In the genomic region with DNA sequence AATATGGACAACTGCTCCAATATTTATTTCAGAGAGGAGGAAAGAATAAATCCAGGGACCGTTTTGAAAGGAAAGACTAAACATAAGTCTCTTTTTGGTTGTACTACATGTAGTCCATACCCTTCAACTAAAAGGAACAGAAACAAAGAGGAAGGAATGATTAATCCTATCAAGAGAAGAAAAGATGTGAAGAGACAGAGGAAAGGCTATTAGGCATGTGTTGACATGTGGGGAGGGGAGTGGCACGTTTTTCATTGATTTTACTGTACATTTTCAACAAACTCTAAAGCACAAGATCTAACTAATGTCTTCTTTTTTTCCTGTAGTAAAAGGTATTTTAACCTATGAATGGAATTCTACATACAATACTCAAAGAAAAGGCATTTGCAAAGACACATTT, we compare ENCODE assay signal across 21 cellular contexts.
DNase-seq lines count a peak whose midpoint lies in the region; TF ChIP-seq lines count a peak whose summit lies in the region.
"Had no signal": no experiment of that assay in that cellular context is flagged by ENCODE, and none has a peak within 500 bp of the region (broad histone marks: within the 10 kb centered on the region; RNA-seq: fewer than 3 reads in every experiment).

No MANE protein-coding gene starts in this region.

- no peak for TF ChIP-seq POLR2A in spleen (IDR thresholded peaks at IDR 0.05)

- CTCF ChIA-PET in A673 (lab: Charles Lee): no interaction called here

- in situ Hi-C loops in HAP-1 (cut with MboI; ENCODE audit: low sequenced_read_pairs): no loop called here

- H3K36me3 Mint-ChIP-seq in nephron (ENCODE audit: low read depth): no peaks in the 10 kb centered on the region
- H3K36me3 Mint-ChIP-seq: CD4-positive, CD25-positive, alpha-beta regulatory T cell; CD8-positive, alpha-beta memory T cell had no signal

- TF ChIP-seq CTCF in A673 (conservative IDR thresholded peaks at IDR 0.05; ENCODE audit: low read depth, low read length) (no peak), epithelial cell of esophagus (IDR thresholded peaks at IDR 0.05; ENCODE audit: insufficient read depth, low read depth, low read length, missing control alignments) (no peak), nephron (IDR thresholded peaks at IDR 0.05; ENCODE audit: unreplicated experiment in 3 of 3) (no peak), spleen (IDR thresholded peaks at IDR 0.05 in 8 of 11, conservative IDR thresholded peaks at IDR 0.05 in 3 of 11) (no peak)

- no peak overlapping the region for H3K4me3 Mint-ChIP-seq in nephron
- H3K4me3 Mint-ChIP-seq: CD4-positive, CD25-positive, alpha-beta regulatory T cell; CD8-positive, alpha-beta memory T cell; HFFc6 had no signal

- no peaks in the 10 kb centered on the region for H3K9me3 Mint-ChIP-seq in nephron
- H3K9me3 Mint-ChIP-seq: HFFc6 had no signal

- POLR2A ChIA-PET in A673 (lab: Charles Lee; ENCODE audit: low non-redundant PET): no interaction called here

- H3K27ac ChIP-seq in A673 (ENCODE audit: low read depth, low read length, poor library complexity, severe bottlenecking) (no peak overlapping the region), spleen (no peak overlapping the region)
- H3K27ac ChIP-seq: GM23248, HL-60 had no signal

- no peaks in the 10 kb centered on the region for H3K9me3 ChIP-seq in A673 (ENCODE audit: low read depth, low read length, poor library complexity, severe bottlenecking)
- no peaks in the 10 kb centered on the region for H3K9me3 ChIP-seq in HAP-1
- no peaks in the 10 kb centered on the region for H3K9me3 ChIP-seq in spleen
- H3K9me3 ChIP-seq: BE2C had no signal

- peak overlapping the region in 2 of 3 experiments; percentile 0 to 2 for H3K27ac Mint-ChIP-seq in nephron
- H3K27ac Mint-ChIP-seq: CD4-positive, CD25-positive, alpha-beta regulatory T cell; CD8-positive, alpha-beta memory T cell; HFFc6 had no signal

- no peaks in the 10 kb centered on the region for H3K27me3 Mint-ChIP-seq in nephron (ENCODE audit: low read depth)
- H3K27me3 Mint-ChIP-seq: CD4-positive, CD25-positive, alpha-beta regulatory T cell; CD8-positive, alpha-beta memory T cell had no signal

- H3K36me3 ChIP-seq in A673 (ENCODE audit: insufficient read depth, low read length, poor library complexity, severe bottlenecking): no peaks in the 10 kb centered on the region
- H3K36me3 ChIP-seq in HAP-1 (replicated peaks): no peaks in the 10 kb centered on the region
- H3K36me3 ChIP-seq in spleen: no peaks in the 10 kb centered on the region
- H3K36me3 ChIP-seq: BE2C had no signal

- H3K4me3 ChIP-seq in A673 (ENCODE audit: low read depth, low read length, poor library complexity, severe bottlenecking): no peak overlapping the region
- no peak overlapping the region for H3K4me3 ChIP-seq in HAP-1
- no peak overlapping the region for H3K4me3 ChIP-seq in epithelial cell of esophagus (ENCODE audit: low read length)
- no peak overlapping the region for H3K4me3 ChIP-seq in spleen
- H3K4me3 ChIP-seq: GM12878, GM23248 had no signal

- H3K4me1 Mint-ChIP-seq in nephron: peaks cover 51% of the 10 kb centered on the region
- H3K4me1 Mint-ChIP-seq: CD4-positive, CD25-positive, alpha-beta regulatory T cell; CD8-positive, alpha-beta memory T cell had no signal

- H3K4me1 ChIP-seq in A673 (ENCODE audit: insufficient read depth, low read length, poor library complexity, severe bottlenecking) (peaks cover 43% of the 10 kb centered on the region), HAP-1 (peaks cover 22% of the 10 kb centered on the region), spleen (peaks cover 0 to 6% (median 0%) of the 10 kb centered on the region in 6 donors)
- H3K4me1 ChIP-seq: BE2C had no signal

- whole genome bisulfite sequencing in spleen, 5 donors: 72 to 87% (median 76%) methylated on average over 2 of the region's 2 CpGs

- intact Hi-C loops in A673 (cut with micrococcal nuclease; ENCODE audit: unreplicated experiment) (no loop called here), spleen (cut with DNase I; ENCODE audit: low total_unique reads) (no loop called here)

- DNase-seq in A673 (ENCODE audit: low spot score) (peak; percentile 26), HAP-1 (ENCODE audit: low spot score in 2 of 2) (peak; percentile 53 to 92), epithelial cell of esophagus (ENCODE audit: low read depth) (peak; percentile 57), spleen (no peak), SHP77 (lab: John Stamatoyannopoulos, UW) (no peak), NK-92 (lab: John Stamatoyannopoulos, UW; ENCODE audit: unreplicated experiment) (no peak)
- DNase-seq: ACHN; BE2C; C1 segment of cervical spinal cord; CD4-positive, CD25-positive, alpha-beta regulatory T cell; CD8-positive, alpha-beta memory T cell; COR-L47; DMS 273 treated with DMSO at 0.1 percent for 48 hours; DMS53; DND-41; EL; GM23248; HFFc6 had no signal

- H3K27me3 ChIP-seq in A673 (replicated peaks; ENCODE audit: insufficient read depth, low read depth, low read length, poor library complexity) (no peaks in the 10 kb centered on the region), HAP-1 (ENCODE audit: low read depth) (no peaks in the 10 kb centered on the region), spleen (replicated peaks in 1 of 7) (no peaks in the 10 kb centered on the region)

- no TSS peak for BruUV-seq in A673 (replicated peaks; lab: Mats Ljungman, UMichigan)

Comparison
In these comparisons a context has a peak if more than half of its experiments do, and no peak if none do; other contexts are left out.
1. DNase-seq: peak in A673 (single experiment), HAP-1 (2 of 2) and epithelial cell of esophagus (single experiment); none in spleen (single experiment), SHP77 (0 of 2) and NK-92 (single experiment).